In the genomic region with DNA sequence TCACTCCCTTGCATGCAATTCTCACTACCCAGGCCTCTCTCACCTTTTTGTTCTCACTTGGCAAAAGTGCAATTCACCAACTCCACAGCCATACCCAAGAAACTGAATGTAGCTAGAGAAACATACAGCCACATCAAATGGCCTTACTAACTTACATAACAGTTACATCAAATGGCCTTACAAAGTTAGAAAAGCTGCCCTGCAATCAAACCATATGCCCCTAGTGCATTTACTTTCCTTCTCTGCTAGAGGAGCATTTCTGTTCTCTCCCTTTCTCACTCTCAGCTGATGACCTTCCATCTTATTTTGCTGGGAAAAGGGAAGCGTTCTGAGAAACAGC, we compare ENCODE assay signal across 18 cellular contexts. TPM values are rescaled to one million over a fixed set of nuclear protein-coding genes. Genes with fewer than 3 reads are reported as not detected.
"Had no signal": no experiment of that assay in that cellular context is flagged by ENCODE, and none has a peak within 500 bp of the region (broad histone marks: within the 10 kb centered on the region; RNA-seq: fewer than 3 reads in every experiment).

No MANE protein-coding gene starts in this region.

- H3K27ac ChIP-seq: body of pancreas, foreskin keratinocyte, suprapubic skin, transverse colon had no signal

- H3K36me3 ChIP-seq: suprapubic skin, transverse colon had no signal

- DNase-seq: activated CD4-positive, alpha-beta T cell treated with anti-CD3 and anti-CD28 coated beads, Interleukin-2, amount 10 ng/mL, durations not matched to agents 24 days and 14 days; activated CD4-positive, CD25-positive, alpha-beta regulatory T cell; activated CD8-positive, alpha-beta T cell treated with anti-CD3 and anti-CD28 coated beads for 36 hours; activated naive CD4-positive, alpha-beta T cell treated with Interleukin-2 at 50 U/mL for 16 hours; activated naive CD8-positive, alpha-beta T cell treated with anti-CD3 and anti-CD28 coated beads, Interleukin-2, amount 10 ng/mL, durations not matched to agents 7 days and 5 days; activated T-cell treated with anti-CD3 and anti-CD28 coated beads, Interleukin-2, amount 50 U/mL, for 24 hours; effector memory CD8-positive, alpha-beta T cell; foreskin keratinocyte; mammary epithelial cell; natural killer cell; stimulated activated CD4-positive, alpha-beta T cell treated with anti-CD3 and anti-CD28 coated beads, Interleukin-2, amount 100 ng/mL, for 24 hours; T1000; transverse colon had no signal

- H3K36me3 Mint-ChIP-seq: activated naive CD8-positive, alpha-beta T cell treated with anti-CD3 and anti-CD28 coated beads, Interleukin-2, amount 10 ng/mL, durations not matched to agents 7 days and 5 days; natural killer cell had no signal

- H3K27ac Mint-ChIP-seq: activated CD4-positive, alpha-beta T cell treated with anti-CD3 and anti-CD28 coated beads, Interleukin-2, amount 10 ng/mL, durations not matched to agents 24 days and 14 days; activated CD8-positive, alpha-beta T cell treated with anti-CD3 and anti-CD28 coated beads for 36 hours; activated naive CD8-positive, alpha-beta T cell treated with anti-CD3 and anti-CD28 coated beads, Interleukin-2, amount 10 ng/mL, durations not matched to agents 7 days and 5 days; activated T-cell treated with anti-CD3 and anti-CD28 coated beads, Interleukin-2, amount 50 U/mL, for 24 hours; activated T-helper 2 cell treated with anti-CD3 and anti-CD28 coated beads, Interferon-gamma antibody, Interleukin-2, Interleukin-4, amounts not matched to agents 10 μg/mL and 5 μg/mL and 100 μg/mL, durations not matched to agents 14 hours and 24 hours and 36 hours; effector memory CD8-positive, alpha-beta T cell; natural killer cell; stimulated activated naive CD8-positive, alpha-beta T cell treated with anti-CD3 and anti-CD28 coated beads, Interleukin-15, Interleukin-2, amounts not matched to agents 100 ng/mL and 50 ng/mL, for 24 hours had no signal

- ATAC-seq: activated CD8-positive, alpha-beta T cell treated with anti-CD3 and anti-CD28 coated beads for 36 hours; body of pancreas; effector memory CD8-positive, alpha-beta T cell; foreskin keratinocyte; natural killer cell had no signal

- H3K27me3 ChIP-seq: body of pancreas, foreskin keratinocyte, suprapubic skin, transverse colon had no signal

- FAIRE-seq: keratinocyte had no signal

- H3K9me3 ChIP-seq: body of pancreas, suprapubic skin, transverse colon had no signal

- H3K9me3 Mint-ChIP-seq: activated CD4-positive, alpha-beta T cell treated with anti-CD3 and anti-CD28 coated beads, Interleukin-2, amount 10 ng/mL, durations not matched to agents 24 days and 14 days; activated CD8-positive, alpha-beta T cell treated with anti-CD3 and anti-CD28 coated beads for 36 hours; activated naive CD8-positive, alpha-beta T cell treated with anti-CD3 and anti-CD28 coated beads, Interleukin-2, amount 10 ng/mL, durations not matched to agents 7 days and 5 days; activated T-cell treated with anti-CD3 and anti-CD28 coated beads, Interleukin-2, amount 50 U/mL, for 24 hours; activated T-helper 2 cell treated with anti-CD3 and anti-CD28 coated beads, Interferon-gamma antibody, Interleukin-2, Interleukin-4, amounts not matched to agents 10 μg/mL and 5 μg/mL and 100 μg/mL, durations not matched to agents 14 hours and 24 hours and 36 hours; effector memory CD8-positive, alpha-beta T cell; natural killer cell; stimulated activated naive CD8-positive, alpha-beta T cell treated with anti-CD3 and anti-CD28 coated beads, Interleukin-15, Interleukin-2, amounts not matched to agents 100 ng/mL and 50 ng/mL, for 24 hours had no signal

- H3K4me3 Mint-ChIP-seq: activated CD4-positive, alpha-beta T cell treated with anti-CD3 and anti-CD28 coated beads, Interleukin-2, amount 10 ng/mL, durations not matched to agents 24 days and 14 days; activated CD8-positive, alpha-beta T cell treated with anti-CD3 and anti-CD28 coated beads for 36 hours; activated naive CD8-positive, alpha-beta T cell treated with anti-CD3 and anti-CD28 coated beads, Interleukin-2, amount 10 ng/mL, durations not matched to agents 7 days and 5 days; activated T-cell treated with anti-CD3 and anti-CD28 coated beads, Interleukin-2, amount 50 U/mL, for 24 hours; effector memory CD8-positive, alpha-beta T cell; natural killer cell; stimulated activated naive CD8-positive, alpha-beta T cell treated with anti-CD3 and anti-CD28 coated beads, Interleukin-15, Interleukin-2, amounts not matched to agents 100 ng/mL and 50 ng/mL, for 24 hours had no signal

- H3K4me1 Mint-ChIP-seq: activated CD4-positive, alpha-beta T cell treated with anti-CD3 and anti-CD28 coated beads, Interleukin-2, amount 10 ng/mL, durations not matched to agents 24 days and 14 days; activated naive CD8-positive, alpha-beta T cell treated with anti-CD3 and anti-CD28 coated beads, Interleukin-2, amount 10 ng/mL, durations not matched to agents 7 days and 5 days had no signal

- H3K4me1 ChIP-seq: foreskin keratinocyte had no signal

- H3K4me3 ChIP-seq: body of pancreas, suprapubic skin, transverse colon had no signal

- H3K27me3 Mint-ChIP-seq: activated CD4-positive, alpha-beta T cell treated with anti-CD3 and anti-CD28 coated beads, Interleukin-2, amount 10 ng/mL, durations not matched to agents 24 days and 14 days; activated CD8-positive, alpha-beta T cell treated with anti-CD3 and anti-CD28 coated beads for 36 hours; activated naive CD8-positive, alpha-beta T cell treated with anti-CD3 and anti-CD28 coated beads, Interleukin-2, amount 10 ng/mL, durations not matched to agents 7 days and 5 days; activated T-cell treated with anti-CD3 and anti-CD28 coated beads, Interleukin-2, amount 50 U/mL, for 24 hours; effector memory CD8-positive, alpha-beta T cell; stimulated activated naive CD8-positive, alpha-beta T cell treated with anti-CD3 and anti-CD28 coated beads, Interleukin-15, Interleukin-2, amounts not matched to agents 100 ng/mL and 50 ng/mL, for 24 hours had no signal

RNA-seq across cellular contexts. Expression of a gene that starts 11.6 kb away (rescaled TPM):
- total RNA-seq: body of pancreas had no signal
